Comparison of ENCODE assay signal across 20 cellular contexts in genomic region chr3:17081520-17081919, GRCh38.
DNase-seq lines count a peak whose midpoint lies in the region; ATAC-seq, FAIRE-seq and TF ChIP-seq lines count a peak whose summit lies in the region.
"Had no signal": no experiment of that assay in that cellular context is flagged by ENCODE, and none has a peak within 500 bp of the region (broad histone marks: within the 10 kb centered on the region; RNA-seq: fewer than 3 reads in every experiment).

No MANE protein-coding gene starts in this region.

- H3K4me1 Mint-ChIP-seq in nephron progenitor cell = peaks cover 21% of the 10 kb centered on the region

- WGBS in right cardiac atrium = 93% methylated on average over 4 of the region's 4 CpGs

- H3K27ac Mint-ChIP-seq in nephron progenitor cell = peak overlapping the region; percentile 45

- H3K4me1 ChIP-seq in right cardiac atrium (ENCODE audit: control insufficient read depth, insufficient read depth, low read length) = peaks cover 6% of the 10 kb centered on the region
- H3K4me1 ChIP-seq: BE2C had no signal

- no peak for TF ChIP-seq CTCF in nephron progenitor cell (IDR thresholded peaks at IDR 0.05)

- peaks cover 35% of the 10 kb centered on the region for H3K9me3 Mint-ChIP-seq in nephron progenitor cell

- H3K36me3 Mint-ChIP-seq in nephron progenitor cell (ENCODE audit: low read depth) = peaks cover 40% of the 10 kb centered on the region

- H3K4me3 ChIP-seq in right cardiac atrium (ENCODE audit: low read length) = no peak overlapping the region
- H3K4me3 ChIP-seq: GM23248 had no signal

- intact Hi-C loops in Right ventricle myocardium superior (cut with DNase I) = no loop called here
- intact Hi-C loops in right cardiac atrium (cut with DNase I) = no loop called here

- FAIRE-seq in endometrium (lab: Jason Lieb, UNC) = peak; percentile 79
- FAIRE-seq: A204.1, GM12891 had no signal

- H3K27ac ChIP-seq in right cardiac atrium (ENCODE audit: low read length) = no peak overlapping the region
- H3K27ac ChIP-seq: GM23248 had no signal

- DNase-seq in Right ventricle myocardium superior (no peak), right cardiac atrium (no peak), nephron progenitor cell (no peak), NCI-H69 (lab: John Stamatoyannopoulos, UW) (no peak)
- DNase-seq in central memory CD4-positive, alpha-beta T cell = no peak
- DNase-seq: BE2C; CD4-positive, alpha-beta memory T cell; DMS153; GM23248; NCI-H1092 treated with DMSO at 0.1 percent for 48 hours; NCI-H146; NCI-H2081; NCI-H2171 treated with DMSO at 0.1 percent for 48 hours; NCI-H446; NCI-H526 treated with DMSO at 0.1 percent for 48 hours had no signal

- H3K27me3 Mint-ChIP-seq in nephron progenitor cell (ENCODE audit: low read depth, poor library complexity) = no peaks in the 10 kb centered on the region
- H3K27me3 Mint-ChIP-seq: CD4-positive, alpha-beta memory T cell had no signal

- H3K9me3 ChIP-seq in right cardiac atrium (ENCODE audit: control insufficient read depth, low read length) = no peaks in the 10 kb centered on the region
- H3K9me3 ChIP-seq: BE2C had no signal

- H3K27me3 ChIP-seq in right cardiac atrium (ENCODE audit: control insufficient read depth, insufficient read depth) = no peaks in the 10 kb centered on the region
- H3K27me3 ChIP-seq: BE2C had no signal

- ATAC-seq in Right ventricle myocardium superior (ENCODE audit: poor library complexity) (peak; percentile 40), right cardiac atrium (no peak), GM18520 (IDR thresholded peaks at IDR 0.05; ENCODE audit: unreplicated experiment) (no peak)
- ATAC-seq: Panc1 had no signal

- no peak overlapping the region for H3K4me3 Mint-ChIP-seq in nephron progenitor cell
- H3K4me3 Mint-ChIP-seq: CD4-positive, alpha-beta memory T cell had no signal
